10 cellular contexts compared by ENCODE assay signal in genomic region chr9:33752789-33753188, GRCh38. TPM values are rescaled to one million over a fixed set of nuclear protein-coding genes. Genes with fewer than 3 reads are reported as not detected.
"Had no signal": no experiment of that assay in that cellular context is flagged by ENCODE, and none has a peak within 500 bp of the region (broad histone marks: within the 10 kb centered on the region; RNA-seq: fewer than 3 reads in every experiment).

No MANE protein-coding gene starts in this region.

RNA-seq across cellular contexts. Expression of gene PRSS3, which starts 42.6 kb away (rescaled TPM):
- total RNA-seq: chondrocyte, left ventricle myocardium inferior, mesenteric fat pad, occipital lobe, right cardiac atrium, spleen, upper lobe of right lung, uterus had no signal
- polyA plus RNA-seq: neural cell, ovary, right cardiac atrium had no signal
